Comparison of ENCODE assay signal across 1 cellular context in the genomic region with DNA sequence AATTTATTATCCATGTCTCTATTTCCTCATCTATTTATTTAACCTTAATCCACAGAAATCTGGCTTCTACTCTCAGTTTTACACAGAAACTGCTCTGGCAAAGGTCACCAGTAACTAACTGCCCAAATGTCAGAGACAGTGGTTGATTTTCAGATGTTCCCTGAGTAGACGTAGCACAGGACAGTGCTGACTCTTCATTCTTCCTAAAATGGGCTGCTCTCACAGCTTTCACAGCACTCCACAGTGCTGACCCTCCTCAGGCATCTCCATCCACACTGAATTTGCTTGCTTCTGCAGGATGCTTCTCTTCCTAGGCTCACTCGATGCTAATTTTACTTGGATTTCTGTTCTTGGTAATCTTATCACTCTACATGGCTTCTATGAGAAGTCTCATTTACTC.
TF ChIP-seq lines count a peak whose summit lies in the region.

No MANE protein-coding gene starts in this region.

TF ChIP-seq in SK-N-SH treated with all-trans-retinoic acid at 6 μM for 48 hours, 23 proteins besides CTCF, POLR2A, EP300 and RAD21 (continued from another document):
- TF ChIP-seq, protein P1, sequence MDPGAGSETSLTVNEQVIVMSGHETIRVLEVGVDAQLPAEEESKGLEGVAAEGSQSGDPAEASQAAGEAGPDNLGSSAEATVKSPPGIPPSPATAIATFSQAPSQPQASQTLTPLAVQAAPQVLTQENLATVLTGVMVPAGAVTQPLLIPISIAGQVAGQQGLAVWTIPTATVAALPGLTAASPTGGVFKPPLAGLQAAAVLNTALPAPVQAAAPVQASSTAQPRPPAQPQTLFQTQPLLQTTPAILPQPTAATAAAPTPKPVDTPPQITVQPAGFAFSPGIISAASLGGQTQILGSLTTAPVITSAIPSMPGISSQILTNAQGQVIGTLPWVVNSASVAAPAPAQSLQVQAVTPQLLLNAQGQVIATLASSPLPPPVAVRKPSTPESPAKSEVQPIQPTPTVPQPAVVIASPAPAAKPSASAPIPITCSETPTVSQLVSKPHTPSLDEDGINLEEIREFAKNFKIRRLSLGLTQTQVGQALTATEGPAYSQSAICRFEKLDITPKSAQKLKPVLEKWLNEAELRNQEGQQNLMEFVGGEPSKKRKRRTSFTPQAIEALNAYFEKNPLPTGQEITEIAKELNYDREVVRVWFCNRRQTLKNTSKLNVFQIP (CRISPR knock-in tag; IDR thresholded peaks at IDR 0.05; ENCODE audit: borderline replicate concordance, low read depth), result no peak
TF ChIP-seq in SK-N-SH treated with all-trans-retinoic acid at 6 μM for 48 hours: peak in this region for 0.
